Comparison of ENCODE assay signal across 16 cellular contexts in the genomic region with DNA sequence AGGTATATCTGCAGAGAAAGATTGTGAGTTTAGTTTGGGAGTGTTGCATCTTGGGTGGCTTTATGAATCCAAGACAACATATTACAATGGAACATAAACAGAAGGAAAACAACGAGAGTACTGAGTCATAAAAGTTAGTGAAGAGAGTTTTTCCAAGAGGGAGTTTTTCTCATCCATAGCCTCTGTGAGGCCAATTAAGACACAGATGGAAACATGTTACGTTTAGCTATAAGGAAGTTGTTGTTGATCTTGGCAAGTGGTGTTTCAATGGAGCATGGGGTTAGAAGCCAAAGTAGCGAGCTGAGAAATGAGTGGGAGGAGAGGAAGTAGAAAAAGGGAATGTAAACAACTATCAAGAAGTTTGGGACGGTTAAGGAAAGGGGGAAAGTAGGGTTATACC. TPM values are rescaled to one million over a fixed set of nuclear protein-coding genes. Genes with fewer than 3 reads are reported as not detected.
DNase-seq lines count a peak whose midpoint lies in the region; ATAC-seq, FAIRE-seq and TF ChIP-seq lines count a peak whose summit lies in the region.
"Had no signal": no experiment of that assay in that cellular context is flagged by ENCODE, and none has a peak within 500 bp of the region (broad histone marks: within the 10 kb centered on the region; RNA-seq: fewer than 3 reads in every experiment).

No MANE protein-coding gene starts in this region.

- no peaks in the 10 kb centered on the region for H3K36me3 ChIP-seq in left lung
- H3K36me3 ChIP-seq: ovary had no signal

- H3K4me3 ChIP-seq in AG04449 (ENCODE audit: low read depth, low read length) = no peak overlapping the region
- no peak overlapping the region for H3K4me3 ChIP-seq in left lung
- H3K4me3 ChIP-seq: ovary had no signal

- H3K4me3 Mint-ChIP-seq in activated naive CD8-positive, alpha-beta T cell treated with anti-CD3 and anti-CD28 coated beads, Interleukin-2, amount 50 U/mL, for 24 hours = no peak overlapping the region

- CTCF ChIA-PET in AG04449 (lab: Yijun Ruan, JAX) = no interaction called here

- no peaks in the 10 kb centered on the region for H3K27me3 Mint-ChIP-seq in activated naive CD8-positive, alpha-beta T cell treated with anti-CD3 and anti-CD28 coated beads, Interleukin-2, amount 50 U/mL, for 24 hours

- peak; percentile 90 for FAIRE-seq in colon (lab: Jason Lieb, UNC)

- H3K27ac ChIP-seq in left lung = no peak overlapping the region
- H3K27ac ChIP-seq: ovary had no signal

- H3K4me1 ChIP-seq in left lung = no peaks in the 10 kb centered on the region

- H3K9me3 Mint-ChIP-seq in activated naive CD8-positive, alpha-beta T cell treated with anti-CD3 and anti-CD28 coated beads, Interleukin-2, amount 50 U/mL, for 24 hours = no peaks in the 10 kb centered on the region

- peak; percentile 37 for ATAC-seq in left lung
- ATAC-seq in activated naive CD8-positive, alpha-beta T cell treated with anti-CD3 and anti-CD28 coated beads, Interleukin-2, amount 50 U/mL, for 24 hours = no peak

- H3K27ac Mint-ChIP-seq in activated naive CD8-positive, alpha-beta T cell treated with anti-CD3 and anti-CD28 coated beads, Interleukin-2, amount 50 U/mL, for 24 hours = no peak overlapping the region

- no peaks in the 10 kb centered on the region for H3K4me1 Mint-ChIP-seq in activated naive CD8-positive, alpha-beta T cell treated with anti-CD3 and anti-CD28 coated beads, Interleukin-2, amount 50 U/mL, for 24 hours

- POLR2A ChIA-PET in AG04449 (lab: Yijun Ruan, JAX) = no interaction called here

- intact Hi-C loops in left lung (cut with DNase I) = no loop called here

- no peaks in the 10 kb centered on the region for H3K36me3 Mint-ChIP-seq in activated naive CD8-positive, alpha-beta T cell treated with anti-CD3 and anti-CD28 coated beads, Interleukin-2, amount 50 U/mL, for 24 hours (ENCODE audit: low read depth)

- H3K27me3 ChIP-seq in left lung = no peaks in the 10 kb centered on the region
- H3K27me3 ChIP-seq: ovary had no signal

- TF ChIP-seq CTCF in AG04449 (IDR thresholded peaks at IDR 0.05; ENCODE audit: insufficient read depth, low read length, missing control alignments) (no peak), left lung (IDR thresholded peaks at IDR 0.05) (no peak)

- H3K9me3 ChIP-seq in left lung = no peaks in the 10 kb centered on the region
- H3K9me3 ChIP-seq: ovary had no signal

- peak; percentile 69 for DNase-seq in AG04449 (ENCODE audit: low read depth, low spot score)
- DNase-seq in HT-29 (ENCODE audit: low spot score) = peak; percentile 31
- DNase-seq in left lung = no peak
- DNase-seq in mucosa of gallbladder (ENCODE audit: low spot score) = no peak
- DNase-seq in SHP77 (lab: John Stamatoyannopoulos, UW) = no peak
- no peak for DNase-seq in MV-4-11 (lab: John Stamatoyannopoulos, UW)
- no peak for DNase-seq in activated naive CD8-positive, alpha-beta T cell treated with anti-CD3 and anti-CD28 coated beads, Interleukin-2, amount 50 U/mL, for 24 hours
- DNase-seq: activated CD4-positive, alpha-beta T cell treated with anti-CD3 and anti-CD28 coated beads, Interleukin-2, amount 50 U/mL, for 48 hours; activated naive CD4-positive, alpha-beta T cell; AML-193; effector memory CD4-positive, alpha-beta T cell; NCI-H1436 treated with DMSO at 0.1 percent for 48 hours; NK-92 treated with Interleukin-12 subunit alpha and Interleukin-12 subunit beta, amount 100 ng/mL, for 24 hours; ovary had no signal

RNA-seq across cellular contexts. Expression of gene SPATA31D4, which starts 53.3 kb away (rescaled TPM):
- not detected in 2 replicates for total RNA-seq in HT-29 (2014; rRNA removed; shearing (Covaris generic))
- total RNA-seq in left lung = not detected
- total RNA-seq in mucosa of gallbladder = not detected
- total RNA-seq: ovary, subcutaneous adipose tissue had no signal

Comparison
In these comparisons a context has a peak if more than half of its experiments do, and no peak if none do; other contexts are left out.
1. DNase-seq: peak in AG04449 (single experiment) and HT-29 (single experiment); none in left lung (0 of 2), mucosa of gallbladder (single experiment), SHP77 (0 of 2), MV-4-11 (single experiment) and activated naive CD8-positive, alpha-beta T cell treated with anti-CD3 and anti-CD28 coated beads, Interleukin-2, amount 50 U/mL, for 24 hours (single experiment).